In the genomic region with DNA sequence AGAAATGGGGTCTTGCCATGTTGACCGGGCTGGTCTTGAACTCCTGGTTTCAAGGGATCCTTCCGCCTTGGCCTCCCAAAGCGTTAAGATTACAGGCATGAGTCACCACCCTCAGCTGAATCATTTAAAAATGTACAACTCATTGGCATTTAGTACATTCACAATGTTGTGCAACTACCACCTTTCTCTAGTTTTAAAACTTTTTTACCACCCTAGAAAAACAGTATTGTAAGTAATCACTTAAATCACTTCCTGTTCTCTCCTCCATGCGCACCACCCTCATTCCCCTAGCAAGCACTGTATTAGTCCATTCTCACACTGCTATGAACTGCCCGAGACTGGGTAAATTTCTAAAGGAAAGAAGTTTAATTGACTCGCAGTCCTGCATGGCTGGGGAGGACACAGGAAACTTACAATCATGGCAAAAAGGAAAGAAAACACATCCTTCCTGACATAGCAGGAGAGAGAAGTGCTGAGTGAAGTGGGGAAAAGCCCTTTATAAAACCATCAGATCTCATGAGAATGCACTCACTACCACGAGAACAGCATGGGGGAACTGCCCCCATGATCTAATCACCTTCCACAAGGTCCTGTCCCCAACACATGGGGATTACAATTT, we compare ENCODE assay signal across 11 cellular contexts. TPM values are rescaled to one million over a fixed set of nuclear protein-coding genes. Genes with fewer than 3 reads are reported as not detected.
A peak's percentile ranks its signal among the peaks of the same experiment; 100 is the strongest.
DNase-seq lines count a peak whose midpoint lies in the region; ATAC-seq lines count a peak whose summit lies in the region.
"Had no signal": no experiment of that assay in that cellular context is flagged by ENCODE, and none has a peak within 500 bp of the region (broad histone marks: within the 10 kb centered on the region; RNA-seq: fewer than 3 reads in every experiment).

No MANE protein-coding gene starts in this region.

- no peaks in the 10 kb centered on the region for H3K27me3 Mint-ChIP-seq in activated CD4-positive, alpha-beta T cell treated with anti-CD3 and anti-CD28 coated beads for 36 hours

- peak; percentile 39 for DNase-seq in activated CD4-positive, alpha-beta T cell treated with anti-CD3 and anti-CD28 coated beads for 36 hours
- no peak for DNase-seq in activated CD4-positive, alpha-beta T cell treated with anti-CD3 and anti-CD28 coated beads, Interleukin-2, amount 50 U/mL, for 48 hours
- DNase-seq in NOMO-1 (lab: John Stamatoyannopoulos, UW; ENCODE audit: unreplicated experiment in 2 of 2) (peak; percentile 77 to 90), dermis microvascular lymphatic vessel endothelial cell (ENCODE audit: low read depth in 2 of 2) (peak; percentile 88 to 94), putamen (ENCODE audit: low spot score) (peak; percentile 15), NCI-H446 (lab: John Stamatoyannopoulos, UW) (no peak)
- no peak for DNase-seq in activated CD8-positive, alpha-beta memory T cell treated with anti-CD3 and anti-CD28 coated beads, Interleukin-2, amount 50 U/mL, for 48 hours
- DNase-seq: activated naive CD8-positive, alpha-beta T cell treated with anti-CD3 and anti-CD28 coated beads, Interleukin-2, amount 10 ng/mL, durations not matched to agents 7 days and 5 days; NCI-H82 had no signal

- intact Hi-C loops in activated CD4-positive, alpha-beta T cell treated with anti-CD3 and anti-CD28 coated beads for 36 hours (cut with DNase I, micrococcal nuclease): no loop called here

- H3K9me3 Mint-ChIP-seq in activated CD4-positive, alpha-beta T cell treated with anti-CD3 and anti-CD28 coated beads for 36 hours (ENCODE audit: low read depth): no peaks in the 10 kb centered on the region
- H3K9me3 Mint-ChIP-seq: activated naive CD8-positive, alpha-beta T cell treated with anti-CD3 and anti-CD28 coated beads, Interleukin-2, amount 10 ng/mL, durations not matched to agents 7 days and 5 days had no signal

- CTCF ChIA-PET in activated CD4-positive, alpha-beta T cell treated with anti-CD3 and anti-CD28 coated beads for 36 hours (lab: Charles Lee): interaction anchor here (0.6 to 0.8 kb wide), 2 partner anchors 9 to 130 kb away, joined by 3 to 5 read pairs; no protein-coding TSS in a partner anchor

- H3K27ac Mint-ChIP-seq in activated CD4-positive, alpha-beta T cell treated with anti-CD3 and anti-CD28 coated beads for 36 hours: peak overlapping the region; percentile 65
- H3K27ac Mint-ChIP-seq: activated naive CD8-positive, alpha-beta T cell treated with anti-CD3 and anti-CD28 coated beads, Interleukin-2, amount 10 ng/mL, durations not matched to agents 7 days and 5 days had no signal

- POLR2A ChIA-PET in activated CD4-positive, alpha-beta T cell treated with anti-CD3 and anti-CD28 coated beads for 36 hours (lab: Charles Lee): no interaction called here

- peak; percentile 82 for ATAC-seq in activated CD4-positive, alpha-beta T cell treated with anti-CD3 and anti-CD28 coated beads for 36 hours
- ATAC-seq in HG03045 (IDR thresholded peaks at IDR 0.05; ENCODE audit: unreplicated experiment): no peak

- peaks cover 12% of the 10 kb centered on the region for H3K4me1 Mint-ChIP-seq in activated CD4-positive, alpha-beta T cell treated with anti-CD3 and anti-CD28 coated beads for 36 hours

- H3K36me3 Mint-ChIP-seq in activated CD4-positive, alpha-beta T cell treated with anti-CD3 and anti-CD28 coated beads for 36 hours (ENCODE audit: low read depth): peaks cover 2% of the 10 kb centered on the region
- H3K36me3 Mint-ChIP-seq: activated naive CD8-positive, alpha-beta T cell treated with anti-CD3 and anti-CD28 coated beads, Interleukin-2, amount 10 ng/mL, durations not matched to agents 7 days and 5 days had no signal

- H3K4me3 Mint-ChIP-seq in activated CD4-positive, alpha-beta T cell treated with anti-CD3 and anti-CD28 coated beads for 36 hours: no peak overlapping the region
- H3K4me3 Mint-ChIP-seq: activated naive CD8-positive, alpha-beta T cell treated with anti-CD3 and anti-CD28 coated beads, Interleukin-2, amount 10 ng/mL, durations not matched to agents 7 days and 5 days had no signal

RNA-seq across cellular contexts. Expression of a gene that starts 14.4 kb away (rescaled TPM):
- not detected for total RNA-seq in activated CD4-positive, alpha-beta T cell treated with anti-CD3 and anti-CD28 coated beads for 36 hours
- not detected in 2 replicates for total RNA-seq in dermis microvascular lymphatic vessel endothelial cell
- total RNA-seq: activated naive CD8-positive, alpha-beta T cell treated with anti-CD3 and anti-CD28 coated beads, Interleukin-2, amount 10 ng/mL, durations not matched to agents 7 days and 5 days; mesenteric fat pad had no signal

RNA-seq across cellular contexts. Expression of a gene that starts 28.3 kb away (rescaled TPM):
- total RNA-seq in activated CD4-positive, alpha-beta T cell treated with anti-CD3 and anti-CD28 coated beads for 36 hours: 1 to 10 TPM; 2.1 to 2.4 TPM
- 0.13 and 0.25 TPM in 2 replicates for total RNA-seq in dermis microvascular lymphatic vessel endothelial cell
- total RNA-seq: mesenteric fat pad had no signal

RNA-seq across cellular contexts. Expression of a gene that starts 36.3 kb away (rescaled TPM):
- total RNA-seq in activated CD4-positive, alpha-beta T cell treated with anti-CD3 and anti-CD28 coated beads for 36 hours: 1 to 10 TPM; 3.8 to 3.9 TPM
- not detected in 2 replicates for total RNA-seq in dermis microvascular lymphatic vessel endothelial cell

RNA-seq across cellular contexts. Expression of a gene that starts 41.4 kb away (rescaled TPM):
- total RNA-seq in activated CD4-positive, alpha-beta T cell treated with anti-CD3 and anti-CD28 coated beads for 36 hours: 10 to 100 TPM; 23.9 to 26.0 TPM
- 6.9 and 8.3 TPM in 2 replicates for total RNA-seq in dermis microvascular lymphatic vessel endothelial cell

Comparison
In these comparisons a context has a peak if more than half of its experiments do, and no peak if none do; other contexts are left out.
1. DNase-seq: peak in activated CD4-positive, alpha-beta T cell treated with anti-CD3 and anti-CD28 coated beads for 36 hours (single experiment), NOMO-1 (2 of 2), dermis microvascular lymphatic vessel endothelial cell (2 of 2) and putamen (single experiment); none in activated CD4-positive, alpha-beta T cell treated with anti-CD3 and anti-CD28 coated beads, Interleukin-2, amount 50 U/mL, for 48 hours (0 of 2), NCI-H446 (0 of 2) and activated CD8-positive, alpha-beta memory T cell treated with anti-CD3 and anti-CD28 coated beads, Interleukin-2, amount 50 U/mL, for 48 hours (single experiment).